18 cellular contexts compared by ENCODE assay signal in the genomic region with DNA sequence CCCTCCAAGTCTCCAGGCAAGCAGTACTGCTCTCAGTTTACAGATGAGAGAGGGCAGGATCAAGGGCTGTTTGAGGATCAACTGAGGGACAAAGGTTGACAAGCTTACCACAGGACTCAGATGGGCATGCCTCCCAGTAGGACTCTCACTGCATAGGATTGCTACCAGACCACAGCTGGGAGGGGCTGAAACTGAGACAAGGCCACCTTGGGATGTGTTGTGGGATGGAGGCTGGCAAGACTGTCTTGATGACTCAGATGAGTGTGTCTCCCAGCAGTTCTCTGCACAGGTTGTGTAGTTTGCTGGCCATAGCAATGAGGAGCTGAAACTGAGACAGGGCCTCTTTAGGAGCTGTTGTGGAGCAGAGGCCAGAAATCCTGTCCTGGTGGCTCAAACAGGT.
DNase-seq lines count a peak whose midpoint lies in the region; ATAC-seq and TF ChIP-seq lines count a peak whose summit lies in the region.
"Had no signal": no experiment of that assay in that cellular context is flagged by ENCODE, and none has a peak within 500 bp of the region (broad histone marks: within the 10 kb centered on the region; RNA-seq: fewer than 3 reads in every experiment).

No MANE protein-coding gene starts in this region.

- TF ChIP-seq CTCF in osteocyte (IDR thresholded peaks at IDR 0.05) (no peak), upper lobe of right lung (IDR thresholded peaks at IDR 0.05) (no peak), progenitor cell of endocrine pancreas (IDR thresholded peaks at IDR 0.05; ENCODE audit: unreplicated experiment) (no peak)

- H3K9me3 Mint-ChIP-seq in osteocyte (ENCODE audit: unreplicated experiment) (peaks cover 48% of the 10 kb centered on the region), progenitor cell of endocrine pancreas (ENCODE audit: low read depth) (peaks cover 14% of the 10 kb centered on the region)

- H3K36me3 Mint-ChIP-seq in osteocyte (ENCODE audit: unreplicated experiment) (peaks cover 2% of the 10 kb centered on the region), progenitor cell of endocrine pancreas (ENCODE audit: insufficient read depth) (no peaks in the 10 kb centered on the region)
- H3K36me3 Mint-ChIP-seq: CD8-positive, alpha-beta T cell had no signal

- peaks cover 12% of the 10 kb centered on the region for H3K9me3 ChIP-seq in upper lobe of right lung
- H3K9me3 ChIP-seq: BE2C had no signal

- no peak overlapping the region for H3K27ac ChIP-seq in upper lobe of right lung
- H3K27ac ChIP-seq: A549, C4-2B had no signal

- H3K27me3 Mint-ChIP-seq in osteocyte (ENCODE audit: unreplicated experiment) (no peaks in the 10 kb centered on the region), progenitor cell of endocrine pancreas (peaks cover 15% of the 10 kb centered on the region)

- H3K4me1 Mint-ChIP-seq in osteocyte (ENCODE audit: unreplicated experiment) (no peaks in the 10 kb centered on the region), progenitor cell of endocrine pancreas (ENCODE audit: low read depth) (no peaks in the 10 kb centered on the region)
- H3K4me1 Mint-ChIP-seq: H9 had no signal

- H3K27me3 ChIP-seq in upper lobe of right lung, result no peaks in the 10 kb centered on the region
- H3K27me3 ChIP-seq: BE2C had no signal

- H3K27ac Mint-ChIP-seq in osteocyte (ENCODE audit: unreplicated experiment) (no peak overlapping the region), progenitor cell of endocrine pancreas (no peak overlapping the region)
- H3K27ac Mint-ChIP-seq: CD8-positive, alpha-beta T cell; H9 had no signal

- no peaks in the 10 kb centered on the region for H3K4me1 ChIP-seq in upper lobe of right lung
- H3K4me1 ChIP-seq: A549, BE2C had no signal

- no peak overlapping the region for H3K4me3 ChIP-seq in upper lobe of right lung
- H3K4me3 ChIP-seq: A549 had no signal

- ATAC-seq in upper lobe of right lung, result no peak
- ATAC-seq: A549; CD8-positive, alpha-beta T cell; HepG2 had no signal

- no peaks in the 10 kb centered on the region for H3K36me3 ChIP-seq in upper lobe of right lung
- H3K36me3 ChIP-seq: BE2C had no signal

- H3K4me3 Mint-ChIP-seq in osteocyte (ENCODE audit: unreplicated experiment), result no peak overlapping the region
- H3K4me3 Mint-ChIP-seq in progenitor cell of endocrine pancreas (ENCODE audit: low read depth), result no peak overlapping the region
- H3K4me3 Mint-ChIP-seq: CD8-positive, alpha-beta T cell; H9 had no signal

- intact Hi-C loops in upper lobe of right lung (cut with DNase I), result no loop called here

- peak; percentile 12 for DNase-seq in M059J (ENCODE audit: low read depth)
- peak; percentile 1 for DNase-seq in RPMI7951 (ENCODE audit: low read depth)
- DNase-seq in osteocyte (ENCODE audit: extremely low spot score, unreplicated experiment), result peak; percentile 48
- peak; percentile 8 for DNase-seq in ureter (ENCODE audit: low spot score)
- no peak for DNase-seq in upper lobe of right lung
- no peak for DNase-seq in NCI-H69 (lab: John Stamatoyannopoulos, UW)
- no peak for DNase-seq in progenitor cell of endocrine pancreas (ENCODE audit: low spot score, unreplicated experiment)
- DNase-seq: BE2C, COR-L47, DMS153, DMS79 treated with DMSO at 0.1 percent for 48 hours, EL, GOT3, H9 had no signal

Comparison
In these comparisons a context has a peak if more than half of its experiments do, and no peak if none do; other contexts are left out.
1. DNase-seq: peak in M059J (single experiment), RPMI7951 (single experiment), osteocyte (single experiment) and ureter (single experiment); none in upper lobe of right lung (single experiment), NCI-H69 (single experiment) and progenitor cell of endocrine pancreas (single experiment).